ENCODE assay signal across 30 cellular contexts in genomic region chr1:80202118-80202517, GRCh38.
"Had no signal": no experiment of that assay in that cellular context is flagged by ENCODE, and none has a peak within 500 bp of the region (broad histone marks: within the 10 kb centered on the region; RNA-seq: fewer than 3 reads in every experiment).

No MANE protein-coding gene starts in this region.

- H3K4me1 ChIP-seq: breast epithelium, colonic mucosa, esophagus squamous epithelium, heart right ventricle had no signal

- DNase-seq: activated CD4-positive, alpha-beta T cell treated with anti-CD3 and anti-CD28 coated beads for 1 hour; activated CD4-positive, alpha-beta T cell treated with anti-CD3 and anti-CD28 coated beads for 48 hours; activated CD4-positive, alpha-beta T cell treated with anti-CD3 and anti-CD28 coated beads, Interleukin-2, amount 50 U/mL, for 1 hour; activated CD4-positive, alpha-beta T cell treated with anti-CD3 and anti-CD28 coated beads, Interleukin-2, amount 50 U/mL, for 48 hours; activated CD8-positive, alpha-beta memory T cell treated with anti-CD3 and anti-CD28 coated beads, Interleukin-2, amount 10 ng/mL, durations not matched to agents 7 days and 5 days; activated CD8-positive, alpha-beta memory T cell treated with anti-CD3 and anti-CD28 coated beads, Interleukin-2, amount 50 U/mL, for 4 hours; activated CD8-positive, alpha-beta T cell treated with anti-CD3 and anti-CD28 coated beads for 36 hours; activated effector memory CD4-positive, alpha-beta T cell treated with anti-CD3 and anti-CD28 coated beads, Interleukin-2, amount 50 U/mL, for 16 hours; activated naive CD4-positive, alpha-beta T cell; activated naive CD4-positive, alpha-beta T cell treated with anti-CD3 and anti-CD28 coated beads, Interleukin-2, amount 10 ng/mL, durations not matched to agents 7 days and 5 days; activated naive CD8-positive, alpha-beta T cell treated with anti-CD3 and anti-CD28 coated beads, Interleukin-2, amount 10 ng/mL, durations not matched to agents 7 days and 5 days; activated T-cell treated with anti-CD3 and anti-CD28 coated beads, Interleukin-2, amount 50 U/mL, for 1 hour; activated T-cell treated with anti-CD3 and anti-CD28 coated beads, Interleukin-2, amount 50 U/mL, for 48 hours; amniotic stem cell; anterior cingulate cortex; central memory CD4-positive, alpha-beta T cell; cerebellar nuclear complex; colonic mucosa; effector CD8-positive, alpha-beta T cell; esophagus squamous epithelium; foreskin melanocyte; heart right ventricle; T-helper 2 cell had no signal

- H3K9me3 ChIP-seq: breast epithelium, colonic mucosa, gastroesophageal sphincter had no signal

- ATAC-seq: activated CD8-positive, alpha-beta memory T cell treated with anti-CD3 and anti-CD28 coated beads, Interleukin-2, amount 10 ng/mL, durations not matched to agents 7 days and 5 days; activated CD8-positive, alpha-beta T cell treated with anti-CD3 and anti-CD28 coated beads for 36 hours; activated naive CD4-positive, alpha-beta T cell treated with anti-CD3 and anti-CD28 coated beads, Interleukin-2, amount 50 U/mL, for 72 hours; gastroesophageal sphincter; heart right ventricle; WTC11 had no signal

- H3K27ac ChIP-seq: breast epithelium, cardiac muscle cell, colonic mucosa, epithelial cell of prostate, esophagus squamous epithelium, gastroesophageal sphincter, heart right ventricle, VCaP had no signal

- H3K27me3 ChIP-seq: breast epithelium, cardiac muscle cell, colonic mucosa, esophagus squamous epithelium, gastroesophageal sphincter, heart right ventricle had no signal

- H3K36me3 ChIP-seq: breast epithelium, cardiac muscle cell, colonic mucosa, esophagus squamous epithelium, gastroesophageal sphincter, heart right ventricle had no signal

- H3K4me3 ChIP-seq: breast epithelium, cardiac muscle cell, colonic mucosa, esophagus squamous epithelium, gastroesophageal sphincter, heart right ventricle had no signal
